Comparison of ENCODE assay signal across 21 cellular contexts in the genomic region with DNA sequence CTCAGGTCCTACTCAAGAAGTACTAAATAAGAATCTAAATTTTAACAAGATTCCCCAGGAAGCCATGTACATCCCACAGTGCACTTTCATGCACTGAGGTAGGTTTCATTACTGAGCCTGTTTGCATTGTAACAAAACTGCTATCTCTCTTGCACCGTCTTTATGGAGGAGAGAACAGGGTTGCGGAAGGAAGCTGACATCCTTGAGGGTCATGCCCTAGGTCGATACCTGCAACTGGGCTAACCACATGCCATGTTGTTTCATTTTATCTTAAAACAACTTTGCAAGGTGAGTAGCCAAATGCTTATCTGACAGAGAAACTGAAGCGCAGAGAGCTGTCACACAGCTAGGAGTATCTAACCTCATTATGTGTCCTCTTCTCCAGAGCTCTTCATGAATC.
"Had no signal": no experiment of that assay in that cellular context is flagged by ENCODE, and none has a peak within 500 bp of the region (broad histone marks: within the 10 kb centered on the region; RNA-seq: fewer than 3 reads in every experiment).

No MANE protein-coding gene starts in this region.

- H3K27ac ChIP-seq: body of pancreas, SJCRH30 had no signal

- H3K27me3 ChIP-seq: body of pancreas, SJCRH30 had no signal

- H3K4me3 ChIP-seq: body of pancreas, K562, SJCRH30 had no signal

- H3K36me3 ChIP-seq: SJCRH30 had no signal

- H3K9me3 ChIP-seq: body of pancreas, SJCRH30 had no signal

- ATAC-seq: activated CD8-positive, alpha-beta T cell treated with anti-CD3 and anti-CD28 coated beads, Interleukin-2, amount 10 ng/mL, durations not matched to agents 7 days and 5 days; body of pancreas; K562; Right ventricle myocardium inferior; WTC11 had no signal

- H3K4me1 ChIP-seq: body of pancreas, SJCRH30 had no signal

- DNase-seq: activated CD4-positive, alpha-beta T cell treated with anti-CD3 and anti-CD28 coated beads for 48 hours; activated CD4-positive, alpha-beta T cell treated with anti-CD3 and anti-CD28 coated beads, Interleukin-2, amount 50 U/mL, for 4 hours; activated CD4-positive, CD25-positive, alpha-beta regulatory T cell treated with anti-CD3 and anti-CD28 coated beads, Interleukin-2, amount 50 U/mL, for 72 hours; activated CD8-positive, alpha-beta memory T cell treated with anti-CD3 and anti-CD28 coated beads, Interleukin-2, amount 50 U/mL, for 48 hours; activated CD8-positive, alpha-beta T cell treated with anti-CD3 and anti-CD28 coated beads, Interleukin-2, amount 10 ng/mL, durations not matched to agents 7 days and 5 days; activated effector memory CD4-positive, alpha-beta T cell treated with Interleukin-2 at 50 U/mL for 16 hours; activated naive CD4-positive, alpha-beta T cell; activated T-cell treated with anti-CD3 and anti-CD28 coated beads, Interleukin-2, amount 50 U/mL, for 1 hour; aorta; body of pancreas; Karpas-422; NCI-H1105 treated with DMSO at 0.1 percent for 48 hours; NCI-H1436 treated with DMSO at 0.1 percent for 48 hours; NCI-H187; NCI-H2081; NCI-H510A treated with DMSO at 0.1 percent for 48 hours; NCI-H69; SJCRH30 had no signal
